15 cellular contexts compared by ENCODE assay signal in the genomic region with DNA sequence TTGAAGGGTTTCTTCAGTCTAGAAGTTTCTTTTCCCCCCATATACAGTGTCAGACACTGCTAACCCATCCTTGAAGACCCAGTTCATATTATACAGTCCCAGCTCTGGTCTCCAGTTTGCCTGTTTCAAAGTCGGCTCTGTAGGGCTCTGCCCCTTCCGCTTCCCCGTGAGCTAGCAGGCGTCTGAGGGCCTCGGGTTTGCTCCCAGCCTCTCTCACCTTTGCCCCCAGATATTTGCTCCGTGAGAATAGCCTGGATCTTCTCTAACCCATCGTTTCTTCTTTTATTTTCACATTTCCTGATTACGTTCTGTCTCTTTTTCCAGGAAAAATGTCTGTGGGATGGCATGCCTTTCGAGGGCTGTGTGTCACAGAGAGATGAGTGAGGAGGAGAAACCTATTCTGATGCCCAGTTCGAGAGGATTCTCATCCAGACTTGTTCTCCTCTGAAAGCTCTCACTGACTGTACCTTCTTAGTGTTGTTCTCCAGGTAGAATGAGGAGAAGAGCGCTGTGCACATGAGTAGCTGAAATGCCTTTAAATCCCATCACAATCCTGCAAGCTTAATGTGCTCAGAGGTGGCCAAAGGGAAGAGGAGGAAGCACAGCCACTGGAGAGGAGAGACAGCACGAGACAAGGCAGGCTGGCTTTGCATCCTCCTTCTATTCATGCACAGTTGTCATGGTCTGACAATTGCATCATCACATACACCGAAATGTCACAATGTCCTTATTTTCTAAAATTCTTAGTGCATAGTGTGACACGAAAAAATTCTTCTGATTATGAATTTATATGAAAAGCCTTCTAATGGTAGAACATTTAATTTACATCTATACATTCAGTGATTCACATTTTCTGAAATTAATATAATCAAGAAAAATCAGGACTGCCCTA.
"Had no signal": no experiment of that assay in that cellular context is flagged by ENCODE, and none has a peak within 500 bp of the region (broad histone marks: within the 10 kb centered on the region; RNA-seq: fewer than 3 reads in every experiment).

No MANE protein-coding gene starts in this region.

- DNase-seq: activated CD4-positive, CD25-positive, alpha-beta regulatory T cell treated with anti-CD3 and anti-CD28 coated beads, Interleukin-2, amount 50 U/mL, for 72 hours; activated naive CD4-positive, alpha-beta T cell treated with anti-CD3 and anti-CD28 coated beads for 36 hours; dermis blood vessel endothelial cell; effector memory CD8-positive, alpha-beta T cell; foreskin melanocyte; head of caudate nucleus; left cardiac atrium; naive B cell; retina; stimulated activated CD4-positive, alpha-beta T cell treated with anti-CD3 and anti-CD28 coated beads, Interleukin-2, amount 100 ng/mL, for 48 hours; T-helper 9 cell; thyroid gland had no signal

- H3K4me1 Mint-ChIP-seq: activated T-helper 17 cell treated with anti-CD3 and anti-CD28 coated beads, Interleukin-2, amount 50 U/mL, for 72 hours; naive B cell; stimulated activated memory B cell treated with anti-CD40 and anti-IgM and Interleukin-4, amounts not matched to agents 10 μg/mL and 1 μg/mL and 100 μg/mL, for 72 hours had no signal

- H3K27me3 Mint-ChIP-seq: activated T-helper 17 cell treated with anti-CD3 and anti-CD28 coated beads, Interleukin-2, amount 50 U/mL, for 72 hours; effector memory CD8-positive, alpha-beta T cell; stimulated activated memory B cell treated with anti-CD40 and anti-IgM and Interleukin-4, amounts not matched to agents 10 μg/mL and 1 μg/mL and 100 μg/mL, for 72 hours had no signal

- H3K9me3 ChIP-seq: thyroid gland had no signal

- H3K4me3 ChIP-seq: lung, thyroid gland had no signal

- H3K27ac Mint-ChIP-seq: activated naive CD4-positive, alpha-beta T cell treated with anti-CD3 and anti-CD28 coated beads for 36 hours; activated T-helper 17 cell treated with anti-CD3 and anti-CD28 coated beads, Interleukin-2, amount 50 U/mL, for 72 hours; effector memory CD8-positive, alpha-beta T cell; stimulated activated memory B cell treated with anti-CD40 and anti-IgM and Interleukin-4, amounts not matched to agents 10 μg/mL and 1 μg/mL and 100 μg/mL, for 72 hours had no signal

- H3K36me3 ChIP-seq: thyroid gland had no signal

- H3K4me3 Mint-ChIP-seq: activated naive CD4-positive, alpha-beta T cell treated with anti-CD3 and anti-CD28 coated beads for 36 hours; activated T-helper 17 cell treated with anti-CD3 and anti-CD28 coated beads, Interleukin-2, amount 50 U/mL, for 72 hours; effector memory CD8-positive, alpha-beta T cell; naive B cell; stimulated activated memory B cell treated with anti-CD40 and anti-IgM and Interleukin-4, amounts not matched to agents 10 μg/mL and 1 μg/mL and 100 μg/mL, for 72 hours had no signal

- H3K36me3 Mint-ChIP-seq: stimulated activated memory B cell treated with anti-CD40 and anti-IgM and Interleukin-4, amounts not matched to agents 10 μg/mL and 1 μg/mL and 100 μg/mL, for 72 hours had no signal

- ATAC-seq: activated T-helper 17 cell treated with anti-CD3 and anti-CD28 coated beads, Interleukin-2, amount 50 U/mL, for 72 hours; effector memory CD8-positive, alpha-beta T cell; stimulated activated memory B cell treated with anti-CD40 and anti-IgM and Interleukin-4, amounts not matched to agents 10 μg/mL and 1 μg/mL and 100 μg/mL, for 72 hours had no signal

- H3K27me3 ChIP-seq: thyroid gland had no signal
